In genomic region chr10:101230185-101230917, GRCh38 we compare ENCODE assay signal across 11 cellular contexts. TPM values are rescaled to one million over a fixed set of nuclear protein-coding genes. Genes with fewer than 3 reads are reported as not detected.
A peak's percentile ranks its signal among the peaks of the same experiment; 100 is the strongest.
DNase-seq lines count a peak whose midpoint lies in the region; ATAC-seq and TF ChIP-seq lines count a peak whose summit lies in the region.
"Had no signal": no experiment of that assay in that cellular context is flagged by ENCODE, and none has a peak within 500 bp of the region (broad histone marks: within the 10 kb centered on the region; RNA-seq: fewer than 3 reads in every experiment).

No MANE protein-coding gene starts in this region.

- H3K27ac Mint-ChIP-seq in endodermal cell, result no peak overlapping the region

- TF ChIP-seq CTCF in endodermal cell (conservative IDR thresholded peaks at IDR 0.05) (no peak), osteoblast (IDR thresholded peaks at IDR 0.05; ENCODE audit: extremely low read depth, low read depth, low read length) (no peak)

- H3K27ac ChIP-seq in HUES6 (ENCODE audit: low read depth, low read length) (no peak overlapping the region), endodermal cell (ENCODE audit: low read depth, low read length) (no peak overlapping the region), osteoblast (ENCODE audit: low read depth, low read length) (no peak overlapping the region)

- H3K27me3 ChIP-seq in HUES6 (ENCODE audit: control insufficient read depth, insufficient read depth, low read length), result peaks cover 100% of the 10 kb centered on the region
- H3K27me3 ChIP-seq in endodermal cell (ENCODE audit: control insufficient read depth, insufficient read depth, low read length, poor library complexity, severe bottlenecking), result peaks cover 100% of the 10 kb centered on the region
- H3K27me3 ChIP-seq in osteoblast (ENCODE audit: insufficient read depth, low read length), result peaks cover 99% of the 10 kb centered on the region

- H3K36me3 Mint-ChIP-seq in endodermal cell (ENCODE audit: low read depth), result no peaks in the 10 kb centered on the region

- H3K36me3 ChIP-seq in HUES6 (ENCODE audit: control insufficient read depth, insufficient read depth, low read length) (no peaks in the 10 kb centered on the region), endodermal cell (ENCODE audit: control insufficient read depth, insufficient read depth, low read length) (no peaks in the 10 kb centered on the region), osteoblast (ENCODE audit: insufficient read depth, low read length) (no peaks in the 10 kb centered on the region)

- peak; percentile 49 for DNase-seq in DMS53 (lab: John Stamatoyannopoulos, UW)
- no peak for DNase-seq in DMS53 treated with DMSO at 0.1 percent for 48 hours (lab: John Stamatoyannopoulos, UW; ENCODE audit: unreplicated experiment)
- DNase-seq in endodermal cell, result peak; percentile 77
- DNase-seq in osteoblast (ENCODE audit: insufficient read length, low spot score, missing footprints), result peak; percentile 93
- no peak for DNase-seq in hypothalamus (lab: John Stamatoyannopoulos, UW)
- no peak for DNase-seq in NCI-H2029 treated with DMSO at 0.1 percent for 48 hours (lab: John Stamatoyannopoulos, UW)
- DNase-seq: amygdala, kidney had no signal

- no peak overlapping the region for H2AFZ ChIP-seq in osteoblast (ENCODE audit: low read length)

- peaks cover 98% of the 10 kb centered on the region for H3K27me3 Mint-ChIP-seq in endodermal cell (ENCODE audit: insufficient read depth)

- H3K9me3 Mint-ChIP-seq in endodermal cell, result no peaks in the 10 kb centered on the region

- no peak overlapping the region for H3K9ac ChIP-seq in HUES6 (ENCODE audit: low read length)
- H3K9ac ChIP-seq in endodermal cell (ENCODE audit: extremely low read depth, low read length, poor library complexity, severe bottlenecking), result no peak overlapping the region

- H3K79me2 ChIP-seq in osteoblast (ENCODE audit: insufficient read depth, low read length), result no peaks in the 10 kb centered on the region

- WGBS in endodermal cell (ENCODE audit: insufficient coverage in 1 of 2, insufficient read length in 1 of 2), 2 experiments, result 2 to 5% methylated on average over 6 to 30 of the region's 31 CpGs

- H3K4me2 ChIP-seq in osteoblast (ENCODE audit: insufficient read depth, low read length), result no peak overlapping the region

- H3K4me1 ChIP-seq in HUES6 (ENCODE audit: control insufficient read depth, insufficient read depth, low read length) (peaks cover 43% of the 10 kb centered on the region), endodermal cell (ENCODE audit: control insufficient read depth, insufficient read depth, low read length) (no peaks in the 10 kb centered on the region), osteoblast (ENCODE audit: insufficient read depth, low read length) (no peaks in the 10 kb centered on the region)

- peaks cover 12% of the 10 kb centered on the region for H3K4me1 Mint-ChIP-seq in endodermal cell

- peak overlapping the region; percentile 31 for H3K4me3 ChIP-seq in HUES6 (ENCODE audit: low read depth, low read length)
- H3K4me3 ChIP-seq in endodermal cell (ENCODE audit: low read length), result no peak overlapping the region
- H3K4me3 ChIP-seq in osteoblast (ENCODE audit: insufficient read depth, low read length), result no peak overlapping the region

- H3K9me3 ChIP-seq in HUES6 (ENCODE audit: control insufficient read depth, insufficient read depth, low read depth, low read length), result no peaks in the 10 kb centered on the region
- H3K9me3 ChIP-seq in endodermal cell (ENCODE audit: control insufficient read depth, low read length), result no peaks in the 10 kb centered on the region
- H3K9me3 ChIP-seq in osteoblast (ENCODE audit: low read depth, low read length), result no peaks in the 10 kb centered on the region

- no peak for ATAC-seq in HG02678 (IDR thresholded peaks at IDR 0.05; ENCODE audit: unreplicated experiment)

- peaks cover 12% of the 10 kb centered on the region for H4K20me1 ChIP-seq in osteoblast (ENCODE audit: insufficient read depth, low read length)

- H3K4me3 Mint-ChIP-seq in endodermal cell, result no peak overlapping the region

RNA-seq across cellular contexts. Expression of gene LBX1, which starts 1.1 kb away (rescaled TPM):
- not detected for total RNA-seq in endodermal cell
- 2.0 TPM for polyA plus RNA-seq in endodermal cell (2013, experiment 1 of 2)
- 1.8 TPM for polyA plus RNA-seq in endodermal cell (2013, experiment 2 of 2)
- total RNA-seq in osteoblast, result not detected in 2 replicates
- total RNA-seq: epithelial cell of proximal tubule, kidney had no signal

Comparison
In these comparisons a context has a peak if more than half of its experiments do, and no peak if none do; other contexts are left out.
1. DNase-seq: peak in DMS53 (single experiment), endodermal cell (single experiment) and osteoblast (single experiment); none in DMS53 treated with DMSO at 0.1 percent for 48 hours (single experiment), hypothalamus (0 of 51) and NCI-H2029 treated with DMSO at 0.1 percent for 48 hours (single experiment).